Comparison of ENCODE assay signal across 7 cellular contexts in the genomic region with DNA sequence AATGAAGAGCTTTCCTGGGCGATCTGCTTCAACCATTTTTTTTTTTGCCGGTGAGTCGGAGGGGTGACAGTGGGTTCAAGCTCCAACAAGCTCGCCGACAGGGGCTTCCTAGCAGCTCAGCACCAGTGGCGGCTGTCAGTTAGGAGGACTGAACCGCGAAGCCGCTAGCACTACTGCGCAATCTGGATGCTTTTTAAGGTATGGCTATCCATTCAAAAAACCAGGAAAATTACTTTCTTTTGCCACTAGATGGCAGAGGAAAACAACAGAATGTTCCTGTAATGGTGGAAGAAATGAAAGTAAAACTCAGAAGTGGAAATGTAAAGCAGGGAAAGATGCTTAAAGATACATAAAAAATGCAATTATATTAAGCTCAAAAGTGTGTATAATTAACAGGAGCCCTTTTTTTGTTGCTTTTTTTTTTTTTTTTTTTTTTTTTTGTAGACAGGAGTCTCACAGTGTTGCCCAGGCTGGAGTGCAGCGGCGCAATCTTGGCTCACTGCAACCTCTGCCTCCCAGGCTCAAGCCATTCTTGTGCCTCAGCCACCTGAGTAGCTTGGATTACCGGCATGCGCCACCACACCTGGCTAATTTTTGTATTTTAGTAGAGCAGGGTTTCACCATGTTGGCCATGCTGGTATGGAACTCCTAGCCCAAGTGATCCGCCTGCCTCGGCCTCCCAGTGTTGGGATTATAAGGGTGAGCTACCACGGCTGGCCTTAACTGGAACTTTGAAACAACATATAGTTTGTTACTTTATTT. TPM values are rescaled to one million over a fixed set of nuclear protein-coding genes. Genes with fewer than 3 reads are reported as not detected.
DNase-seq lines count a peak whose midpoint lies in the region; ATAC-seq and TF ChIP-seq lines count a peak whose summit lies in the region.

No MANE protein-coding gene starts in this region.

- in situ Hi-C loops in gastrocnemius medialis (cut with MboI; ENCODE audit: low sequenced_read_pairs in 4 of 4): no loop called here

- peak overlapping the region in 9 of 10 donors; percentile 33 to 75 (median 60) for H3K27ac ChIP-seq in heart right ventricle
- H3K27ac ChIP-seq in gastrocnemius medialis: peak overlapping the region; percentile 7 to 50 (median 42)

- ATAC-seq in heart right ventricle (peak in 6 of 8 donors; percentile 30 to 78 (median 64)), gastrocnemius medialis (peak; percentile 60 to 74)

- peak overlapping the region; percentile 46 for H3K9ac ChIP-seq in adipocyte (ENCODE audit: low read length)

- peak overlapping the region; percentile 89 for H3K27ac Mint-ChIP-seq in HFFc6

- H3K36me3 ChIP-seq in adipocyte (ENCODE audit: control insufficient read depth, insufficient read depth, low read length, severe bottlenecking) (peaks cover 46% of the 10 kb centered on the region), heart right ventricle (peaks cover 0 to 54% (median 9%) of the 10 kb centered on the region in 9 donors), gastrocnemius medialis (peaks cover 0 to 17% of the 10 kb centered on the region in 2 donors)

- peak; percentile 84 for TF ChIP-seq CTCF in HFFc6 (IDR thresholded peaks at IDR 0.05)
- peak; percentile 29 to 70 (median 66) for TF ChIP-seq CTCF in heart right ventricle (IDR thresholded peaks at IDR 0.05)
- TF ChIP-seq CTCF in gastrocnemius medialis (IDR thresholded peaks at IDR 0.05 in 4 of 5, conservative IDR thresholded peaks at IDR 0.05 in 1 of 5): peak; percentile 35 to 58 (median 47)

- WGBS in heart right ventricle, 2 donors: 71 to 78% methylated on average over 17 of the region's 17 CpGs

- TF ChIP-seq POLR2A in gastrocnemius medialis (IDR thresholded peaks at IDR 0.05): no peak

- H3K4me1 Mint-ChIP-seq in HFFc6 (ENCODE audit: low read depth): peaks cover 73% of the 10 kb centered on the region

- H3K4me3 ChIP-seq in adipocyte (ENCODE audit: low read length): peak overlapping the region; percentile 70
- H3K4me3 ChIP-seq in heart right ventricle: peak overlapping the region in 6 of 10 donors; percentile 28 to 46 (median 37)
- peak overlapping the region in 1 of 4 donors; percentile 4 for H3K4me3 ChIP-seq in gastrocnemius medialis

- no peaks in the 10 kb centered on the region for H3K9me3 ChIP-seq in adipocyte (ENCODE audit: control insufficient read depth, low read length)
- H3K9me3 ChIP-seq in heart right ventricle: no peaks in the 10 kb centered on the region
- no peaks in the 10 kb centered on the region for H3K9me3 ChIP-seq in gastrocnemius medialis

- peak overlapping the region; percentile 73 for H3K4me3 Mint-ChIP-seq in HFFc6

- H3K36me3 Mint-ChIP-seq in HFFc6 (ENCODE audit: low read depth): peaks cover 28% of the 10 kb centered on the region

- H3K27me3 ChIP-seq in adipocyte (replicated peaks; ENCODE audit: control insufficient read depth, insufficient read depth, low read length) (no peaks in the 10 kb centered on the region), heart right ventricle (no peaks in the 10 kb centered on the region), gastrocnemius medialis (no peaks in the 10 kb centered on the region)

- DNase-seq in EH (ENCODE audit: low read depth) (peak; percentile 59), HFFc6 (peak; percentile 58), NOMO-1 treated with DMSO at 0.1 percent for 48 hours (lab: John Stamatoyannopoulos, UW; ENCODE audit: unreplicated experiment) (peak; percentile 87), adipocyte (ENCODE audit: low read depth) (peak; percentile 91), heart right ventricle (no peak), gastrocnemius medialis (no peak), ecto neural progenitor cell (ENCODE audit: low spot score) (no peak)

- H3K4me1 ChIP-seq in adipocyte (ENCODE audit: control insufficient read depth, insufficient read depth, low read length) (peaks cover 54% of the 10 kb centered on the region), heart right ventricle (peaks cover 0 to 62% (median 41%) of the 10 kb centered on the region in 9 donors), gastrocnemius medialis (peaks cover 12 to 27% of the 10 kb centered on the region in 2 donors)

- no peaks in the 10 kb centered on the region for H3K9me3 Mint-ChIP-seq in HFFc6

- peaks cover 2% of the 10 kb centered on the region; the same call in 1 of the 2 replicates for H3K27me3 Mint-ChIP-seq in HFFc6 (ENCODE audit: insufficient read depth)

- intact Hi-C loops in heart right ventricle (cut with DNase I): no loop called here
- intact Hi-C loops in gastrocnemius medialis (cut with DNase I; ENCODE audit: low total_unique reads): no loop called here

RNA-seq across cellular contexts. Expression of gene KYAT3, which starts 8.5 kb away (rescaled TPM):
- total RNA-seq in HFFc6 (2021; fragmentation: NEBNext Ultra II Directional; extraction: Animal tissue kit (Norgen Biotek cat#: 25700)): 10 to 100 TPM; 18.1 to 25.4 (median 23.7) TPM
- 10 to 100 TPM in 1 of 10 donors, 1 to 10 TPM in 9; 4.7 to 10.5 (median 7.7) TPM for total RNA-seq in heart right ventricle
- polyA plus RNA-seq in heart right ventricle: 1 to 10 TPM; 5.3 to 7.2 TPM
- 1 to 10 TPM; 6.6 to 9.1 (median 7.0) TPM for total RNA-seq in gastrocnemius medialis

RNA-seq across cellular contexts. Expression of gene RBMXL1, which starts 8.5 kb away (rescaled TPM):
- 1 to 10 TPM; 5.5 to 9.7 (median 8.2) TPM for total RNA-seq in HFFc6 (2021; fragmentation: NEBNext Ultra II Directional; extraction: Animal tissue kit (Norgen Biotek cat#: 25700))
- total RNA-seq in heart right ventricle (10 to 100 TPM in 9 of 10 donors, 1 to 10 TPM in 1; 9.3 to 14.2 (median 12.0) TPM), gastrocnemius medialis (1 to 10 TPM; 4.9 to 9.2 (median 5.8) TPM)
- 1 to 10 TPM; 2.6 to 6.3 TPM for polyA plus RNA-seq in heart right ventricle

RNA-seq across cellular contexts. Expression of gene GBP3, which starts 38.7 kb away (rescaled TPM):
- 10 to 100 TPM; 26.5 to 44.6 (median 39.3) TPM for total RNA-seq in HFFc6 (2021; fragmentation: NEBNext Ultra II Directional; extraction: Animal tissue kit (Norgen Biotek cat#: 25700))
- 10 to 100 TPM in 1 of 10 donors, 1 to 10 TPM in 9; 1.6 to 21.6 (median 6.3) TPM for total RNA-seq in heart right ventricle
- 1 to 10 TPM; 2.9 to 5.8 TPM for polyA plus RNA-seq in heart right ventricle
- total RNA-seq in gastrocnemius medialis: 1 to 10 TPM; 1.5 to 6.6 (median 2.5) TPM

Comparison
In these comparisons a context has a peak if more than half of its experiments do, and no peak if none do; other contexts are left out.
1. DNase-seq: peak in EH (single experiment), HFFc6 (single experiment), NOMO-1 treated with DMSO at 0.1 percent for 48 hours (single experiment) and adipocyte (single experiment); none in heart right ventricle (0 of 2), gastrocnemius medialis (0 of 2) and ecto neural progenitor cell (single experiment).
2. Peak in every context shown above with its lines, with median percentiles within 50 percentile points of each other: CTCF ChIP-seq.